9 cellular contexts compared by ENCODE assay signal in the genomic region with DNA sequence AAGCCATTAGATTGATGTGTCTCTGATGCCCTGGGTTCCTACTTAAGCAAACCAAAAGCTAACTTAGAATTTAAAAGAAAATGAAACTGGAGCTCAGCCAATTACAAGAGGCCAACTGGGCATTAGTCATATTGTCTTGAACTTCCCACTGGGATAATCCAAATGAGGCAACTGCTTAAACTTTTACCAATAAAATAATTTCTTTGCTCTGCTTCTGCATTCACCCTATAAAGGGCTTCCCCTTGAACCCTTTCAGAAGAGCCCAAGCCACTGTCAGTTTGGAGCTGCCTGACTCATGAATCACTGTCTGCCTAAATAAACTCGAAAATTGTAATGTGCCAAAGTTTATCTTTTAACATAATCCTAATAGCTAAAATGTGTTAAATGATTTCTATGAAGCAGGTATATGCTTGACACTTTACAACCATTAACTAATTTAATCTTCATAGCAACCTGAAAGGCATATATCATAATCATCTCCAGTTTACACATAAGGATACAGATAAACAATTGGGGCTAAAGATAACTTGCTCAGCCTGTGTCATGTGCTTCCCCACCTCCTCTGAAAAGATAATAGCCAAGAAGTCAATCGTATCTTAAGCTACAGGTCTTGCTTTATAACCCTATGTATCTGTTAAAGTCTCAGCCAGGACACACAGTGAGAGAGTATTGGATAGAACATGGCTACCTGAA. TPM values are rescaled to one million over a fixed set of nuclear protein-coding genes. Genes with fewer than 3 reads are reported as not detected.
DNase-seq lines count a peak whose midpoint lies in the region; ATAC-seq and TF ChIP-seq lines count a peak whose summit lies in the region.
"Had no signal": no experiment of that assay in that cellular context is flagged by ENCODE, and none has a peak within 500 bp of the region (broad histone marks: within the 10 kb centered on the region; RNA-seq: fewer than 3 reads in every experiment).

No MANE protein-coding gene starts in this region.

- DNase-seq in activated T-cell treated with anti-CD3 and anti-CD28 coated beads, Interleukin-2, amount 50 U/mL, for 4 hours, result no peak
- DNase-seq in activated T-cell treated with anti-CD3 and anti-CD28 coated beads for 4 hours (no peak), HK-2 (ENCODE audit: unreplicated experiment) (peak; percentile 9), astrocyte of the spinal cord (ENCODE audit: low read depth, low spot score) (peak; percentile 83), smooth muscle cell (lab: John Stamatoyannopoulos, UW; ENCODE audit: unreplicated experiment) (no peak), SW480 (ENCODE audit: low spot score) (no peak), NCI-H345 treated with DMSO at 0.1 percent for 48 hours (lab: John Stamatoyannopoulos, UW; ENCODE audit: unreplicated experiment) (no peak)

- H3K9me3 ChIP-seq in smooth muscle cell (replicated peaks; ENCODE audit: low read depth), result no peaks in the 10 kb centered on the region

- H3K79me2 ChIP-seq in smooth muscle cell (ENCODE audit: low read depth), result no peaks in the 10 kb centered on the region

- no peak overlapping the region for H3K9ac ChIP-seq in smooth muscle cell (ENCODE audit: low read depth)

- ATAC-seq in activated T-cell treated with anti-CD3 and anti-CD28 coated beads, Interleukin-2, amount 50 U/mL, for 4 hours, result peak; percentile 1 to 4
- ATAC-seq in HG03342 (IDR thresholded peaks at IDR 0.05; ENCODE audit: unreplicated experiment), result no peak

- no peak for TF ChIP-seq CTCF in astrocyte of the spinal cord (IDR thresholded peaks at IDR 0.05; ENCODE audit: low read depth, low read length)
- TF ChIP-seq CTCF in smooth muscle cell (IDR thresholded peaks at IDR 0.05; ENCODE audit: borderline replicate concordance, insufficient read depth, poor library complexity, severe bottlenecking), result no peak

- no peaks in the 10 kb centered on the region for H3K36me3 ChIP-seq in smooth muscle cell (ENCODE audit: low read depth)

- H3K27me3 Mint-ChIP-seq in activated T-cell treated with anti-CD3 and anti-CD28 coated beads, Interleukin-2, amount 50 U/mL, for 4 hours (ENCODE audit: low read depth), result no peaks in the 10 kb centered on the region
- H3K27me3 Mint-ChIP-seq: type B pancreatic cell had no signal

- H3K4me1 Mint-ChIP-seq in activated T-cell treated with anti-CD3 and anti-CD28 coated beads, Interleukin-2, amount 50 U/mL, for 4 hours (ENCODE audit: low read depth), result peaks cover 26% of the 10 kb centered on the region

- WGBS in smooth muscle cell (ENCODE audit: low lambda C conversion rate), result 52% methylated on average over 2 of the region's 2 CpGs

- in situ Hi-C loops in astrocyte of the spinal cord (cut with HindIII; ENCODE audit: low sequenced_read_pairs), result no loop called here

- peak overlapping the region; percentile 39 for H3K4me3 Mint-ChIP-seq in activated T-cell treated with anti-CD3 and anti-CD28 coated beads, Interleukin-2, amount 50 U/mL, for 4 hours
- H3K4me3 Mint-ChIP-seq: type B pancreatic cell had no signal

- H3K4me2 ChIP-seq in smooth muscle cell, result peak overlapping the region; percentile 59

- no peak overlapping the region for H2AFZ ChIP-seq in smooth muscle cell (ENCODE audit: low read depth)

- H3K9me3 Mint-ChIP-seq in activated T-cell treated with anti-CD3 and anti-CD28 coated beads, Interleukin-2, amount 50 U/mL, for 4 hours, result peaks cover 11% of the 10 kb centered on the region
- H3K9me3 Mint-ChIP-seq: type B pancreatic cell had no signal

- peaks cover 1% of the 10 kb centered on the region for H3K36me3 Mint-ChIP-seq in activated T-cell treated with anti-CD3 and anti-CD28 coated beads, Interleukin-2, amount 50 U/mL, for 4 hours (ENCODE audit: insufficient read depth)
- H3K36me3 Mint-ChIP-seq: type B pancreatic cell had no signal

- no peaks in the 10 kb centered on the region for H3F3A ChIP-seq in smooth muscle cell (ENCODE audit: low read depth)

- peak overlapping the region; percentile 55 for H3K27ac ChIP-seq in smooth muscle cell (ENCODE audit: low read depth)

- no peaks in the 10 kb centered on the region for H3K4me1 ChIP-seq in smooth muscle cell (ENCODE audit: low read depth)

- no peaks in the 10 kb centered on the region for H3K27me3 ChIP-seq in smooth muscle cell (ENCODE audit: low read depth)

- H4K20me1 ChIP-seq in smooth muscle cell (ENCODE audit: low read depth), result no peaks in the 10 kb centered on the region

- H3K4me3 ChIP-seq in astrocyte of the spinal cord (ENCODE audit: low read depth, low read length) (no peak overlapping the region), smooth muscle cell (no peak overlapping the region)

RNA-seq across cellular contexts. Expression of gene GPR150, which starts 11.5 kb away (rescaled TPM):
- total RNA-seq in activated T-cell treated with anti-CD3 and anti-CD28 coated beads, Interleukin-2, amount 50 U/mL, for 4 hours, result under 1 TPM; 0.53 to 0.57 (median 0.55) TPM
- 0.04 TPM in 1 of 2 replicates, not detected in the other for total RNA-seq in smooth muscle cell
- 0.13 and 0.77 TPM in 2 replicates for polyA plus RNA-seq in smooth muscle cell

RNA-seq across cellular contexts. Expression of gene RFESD, which starts 15.2 kb away (rescaled TPM):
- 1 to 10 TPM; 3.2 to 5.4 (median 5.1) TPM for total RNA-seq in activated T-cell treated with anti-CD3 and anti-CD28 coated beads, Interleukin-2, amount 50 U/mL, for 4 hours
- total RNA-seq in smooth muscle cell, result 0.45 and 6.8 TPM in 2 replicates
- polyA plus RNA-seq in smooth muscle cell, result 3.6 and 8.2 TPM in 2 replicates

RNA-seq across cellular contexts. Expression of gene SPATA9, which starts 51.4 kb away (rescaled TPM):
- not detected for total RNA-seq in activated T-cell treated with anti-CD3 and anti-CD28 coated beads, Interleukin-2, amount 50 U/mL, for 4 hours
- 0.27 TPM in 1 of 2 replicates, not detected in the other for total RNA-seq in smooth muscle cell
- polyA plus RNA-seq in smooth muscle cell, result 0.54 TPM in 1 of 2 replicates, not detected in the other

Comparison
In these comparisons a context has a peak if more than half of its experiments do, and no peak if none do; other contexts are left out.
1. DNase-seq: peak in HK-2 (single experiment) and astrocyte of the spinal cord (single experiment); none in activated T-cell treated with anti-CD3 and anti-CD28 coated beads, Interleukin-2, amount 50 U/mL, for 4 hours (single experiment), activated T-cell treated with anti-CD3 and anti-CD28 coated beads for 4 hours (single experiment), smooth muscle cell (single experiment), SW480 (single experiment) and NCI-H345 treated with DMSO at 0.1 percent for 48 hours (single experiment).